Comparison of ENCODE assay signal across 1 cellular context in genomic region chr22:17955611-17956379, GRCh38.
TF ChIP-seq lines count a peak whose summit lies in the region.

No MANE protein-coding gene starts in this region.

TF ChIP-seq in SK-N-SH, 30 proteins besides CTCF, POLR2A, EP300 and RAD21:
- TF ChIP-seq CHD2 (IDR thresholded peaks at IDR 0.05; ENCODE audit: low read length, partially characterized antibody) = no peak
- TF ChIP-seq TAF1 (IDR thresholded peaks at IDR 0.05; ENCODE audit: borderline replicate concordance, low read depth, low read length) = no peak
- no peak for TF ChIP-seq ZBTB33 (IDR thresholded peaks at IDR 0.05; ENCODE audit: borderline replicate concordance, low read depth)
- TF ChIP-seq TEAD4 (IDR thresholded peaks at IDR 0.05; ENCODE audit: borderline replicate concordance, insufficient read depth) = no peak
- TF ChIP-seq NFIC (IDR thresholded peaks at IDR 0.05; ENCODE audit: borderline replicate concordance) = no peak
- no peak for TF ChIP-seq PBX3 (IDR thresholded peaks at IDR 0.05)
- TF ChIP-seq USF1 (IDR thresholded peaks at IDR 0.05; ENCODE audit: borderline replicate concordance, low read depth) = no peak
- no peak for TF ChIP-seq EZH2phosphoT487 (IDR thresholded peaks at IDR 0.05; ENCODE audit: borderline replicate concordance, low read depth)
- no peak for TF ChIP-seq POLR2AphosphoS5 (IDR thresholded peaks at IDR 0.05; ENCODE audit: low read depth, low read length)
- no peak for TF ChIP-seq TCF12 (IDR thresholded peaks at IDR 0.05)
- no peak for TF ChIP-seq MXI1 (IDR thresholded peaks at IDR 0.05; ENCODE audit: low read depth, low read length)
- TF ChIP-seq FOXJ3 (CRISPR knock-in tag; IDR thresholded peaks at IDR 0.05) = no peak
- TF ChIP-seq RFX5 (IDR thresholded peaks at IDR 0.05; ENCODE audit: low read length) = no peak
- no peak for TF ChIP-seq NRF1 (IDR thresholded peaks at IDR 0.05; ENCODE audit: low read depth, low read length)
- TF ChIP-seq FOXM1 (IDR thresholded peaks at IDR 0.05; ENCODE audit: low read depth) = no peak
- TF ChIP-seq GABPA (IDR thresholded peaks at IDR 0.05; ENCODE audit: low read depth) = no peak
